ENCODE assay signal across 18 cellular contexts in the genomic region with DNA sequence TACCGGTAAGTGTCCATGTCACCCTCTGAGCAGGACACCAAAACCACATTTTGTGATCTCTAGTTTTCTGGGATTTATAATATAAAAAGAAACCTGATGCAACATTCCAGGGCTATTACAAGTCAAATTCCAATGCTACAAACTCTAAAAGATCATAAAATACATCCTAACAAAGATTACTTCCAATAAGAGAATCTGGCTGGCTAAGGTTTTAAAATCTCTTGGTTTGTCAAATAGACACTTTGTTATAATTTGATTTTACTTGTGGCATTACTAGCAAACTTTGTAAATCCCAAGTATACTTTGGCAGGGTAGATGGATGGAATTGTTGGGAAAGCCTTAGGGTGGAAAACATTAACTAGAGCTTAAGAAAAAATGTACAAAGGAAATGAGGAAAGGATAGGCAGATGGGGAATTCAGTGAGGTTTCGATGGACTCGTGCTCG.
DNase-seq lines count a peak whose midpoint lies in the region; ATAC-seq and TF ChIP-seq lines count a peak whose summit lies in the region.
"Had no signal": no experiment of that assay in that cellular context is flagged by ENCODE, and none has a peak within 500 bp of the region (broad histone marks: within the 10 kb centered on the region; RNA-seq: fewer than 3 reads in every experiment).

No MANE protein-coding gene starts in this region.

- CTCF ChIA-PET in AG04449 (lab: Yijun Ruan, JAX) = no interaction called here

- DNase-seq in AG04449 (ENCODE audit: low read depth, low spot score) (peak; percentile 36), HS-5 (ENCODE audit: low read depth) (peak; percentile 10), astrocyte of the hippocampus (ENCODE audit: low read depth, low spot score) (peak; percentile 28), iris pigment epithelial cell (ENCODE audit: low read depth) (peak; percentile 56), GM19240 (ENCODE audit: insufficient read length, low spot score) (no peak), DMS79 (lab: John Stamatoyannopoulos, UW) (no peak)
- DNase-seq: activated CD4-positive, CD25-positive, alpha-beta regulatory T cell treated with anti-CD3 and anti-CD28 coated beads, Interleukin-2, amount 50 U/mL, for 72 hours; DMS153; foreskin keratinocyte; mucosa of descending colon; NCI-H1436; NCI-H446 treated with DMSO at 0.1 percent for 48 hours; T-cell had no signal

- ATAC-seq in HG02852 (IDR thresholded peaks at IDR 0.05; ENCODE audit: unreplicated experiment) = no peak
- ATAC-seq in GM21723 (IDR thresholded peaks at IDR 0.05; ENCODE audit: unreplicated experiment) = no peak
- ATAC-seq: A549, foreskin keratinocyte, T-cell had no signal

- no peak for TF ChIP-seq CTCF in AG04449 (IDR thresholded peaks at IDR 0.05; ENCODE audit: insufficient read depth, low read length, missing control alignments)

- no peak overlapping the region for H3K4me3 ChIP-seq in AG04449 (ENCODE audit: low read depth, low read length)
- H3K4me3 ChIP-seq: A549, GM12878, mucosa of descending colon, suprapubic skin had no signal

- POLR2A ChIA-PET in AG04449 (lab: Yijun Ruan, JAX) = no interaction called here

Comparison
In these comparisons a context has a peak if more than half of its experiments do, and no peak if none do; other contexts are left out.
1. DNase-seq: peak in AG04449 (single experiment), HS-5 (single experiment), astrocyte of the hippocampus (single experiment) and iris pigment epithelial cell (single experiment); none in GM19240 (single experiment) and DMS79 (single experiment).